ENCODE assay signal across 24 cellular contexts in the genomic region with DNA sequence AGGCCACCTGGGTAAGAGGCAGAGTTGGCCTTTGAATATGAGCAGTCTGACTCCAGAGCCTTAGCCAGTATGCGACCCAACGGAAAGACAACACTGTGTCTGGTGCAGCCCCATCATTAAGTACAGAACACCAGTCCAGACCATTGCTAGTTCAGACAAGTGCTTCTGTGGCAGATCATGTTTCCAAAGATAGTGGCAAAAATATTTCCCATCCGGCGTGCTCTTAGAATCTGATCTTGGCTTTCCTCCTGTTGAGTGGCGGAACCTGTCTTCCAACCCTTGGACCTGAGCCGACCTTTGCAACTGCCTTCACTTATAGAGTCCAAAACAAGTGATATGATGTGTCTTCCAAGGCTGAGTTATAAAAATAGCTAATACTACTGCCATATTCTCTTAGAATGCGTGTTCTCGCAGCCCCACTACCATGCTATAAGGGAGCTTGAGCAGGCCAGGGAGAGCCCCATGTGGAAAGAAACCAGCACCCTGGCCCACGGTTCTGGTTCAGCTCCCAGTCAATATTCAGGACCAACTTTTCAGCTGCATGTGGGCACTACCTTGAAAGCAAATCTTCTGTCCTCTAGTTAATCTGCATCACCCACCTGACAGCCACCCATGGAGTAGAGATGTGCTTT.
"Had no signal": no experiment of that assay in that cellular context is flagged by ENCODE, and none has a peak within 500 bp of the region (broad histone marks: within the 10 kb centered on the region; RNA-seq: fewer than 3 reads in every experiment).

No MANE protein-coding gene starts in this region.

- FAIRE-seq: endometrium, frontal cortex had no signal

- DNase-seq: activated CD4-positive, alpha-beta T cell treated with anti-CD3 and anti-CD28 coated beads, Interleukin-2, amount 10 ng/mL, durations not matched to agents 7 days and 5 days; activated CD8-positive, alpha-beta T cell treated with anti-CD3 and anti-CD28 coated beads, Interleukin-2, amount 10 ng/mL, durations not matched to agents 7 days and 5 days; activated naive CD4-positive, alpha-beta T cell treated with anti-CD3 and anti-CD28 coated beads for 36 hours; activated naive CD8-positive, alpha-beta T cell treated with anti-CD3 and anti-CD28 coated beads, Interleukin-2, amount 50 U/mL, for 24 hours; activated T-cell treated with anti-CD3 and anti-CD28 coated beads, Interleukin-2, amount 50 U/mL, for 24 hours; anterior cingulate cortex; erythroblast; midbrain; nephron progenitor cell; nucleus accumbens; retina; stimulated activated CD4-positive, alpha-beta T cell treated with anti-CD3 and anti-CD28 coated beads, Interleukin-2, amount 100 ng/mL, for 24 hours; T-helper 1 cell; T-helper 9 cell; uterus had no signal

- H3K4me3 ChIP-seq: coronary artery, lung, tibial nerve, uterus had no signal

- H3K4me1 ChIP-seq: uterus had no signal

- ATAC-seq: activated CD4-positive, CD25-positive, alpha-beta regulatory T cell treated with anti-CD3 and anti-CD28 coated beads, Interleukin-2, amount 50 U/mL, for 24 hours; activated CD8-positive, alpha-beta T cell treated with anti-CD3 and anti-CD28 coated beads, Interleukin-2, amount 10 ng/mL, durations not matched to agents 7 days and 5 days; activated naive CD8-positive, alpha-beta T cell treated with anti-CD3 and anti-CD28 coated beads, Interleukin-2, amount 50 U/mL, for 24 hours had no signal

- H3K36me3 Mint-ChIP-seq: brain had no signal

- H3K27me3 ChIP-seq: tibial nerve, uterus had no signal

- H3K27ac ChIP-seq: coronary artery, tibial nerve, uterus had no signal

- H3K9me3 ChIP-seq: tibial nerve, uterus had no signal

- H3K27me3 Mint-ChIP-seq: activated naive CD8-positive, alpha-beta T cell treated with anti-CD3 and anti-CD28 coated beads, Interleukin-2, amount 50 U/mL, for 24 hours had no signal

- H3K4me3 Mint-ChIP-seq: activated CD4-positive, alpha-beta T cell treated with anti-CD3 and anti-CD28 coated beads, Interleukin-2, amount 10 ng/mL, durations not matched to agents 7 days and 5 days; activated CD8-positive, alpha-beta T cell treated with anti-CD3 and anti-CD28 coated beads, Interleukin-2, amount 10 ng/mL, durations not matched to agents 7 days and 5 days; activated naive CD4-positive, alpha-beta T cell treated with anti-CD3 and anti-CD28 coated beads for 36 hours; activated naive CD8-positive, alpha-beta T cell treated with anti-CD3 and anti-CD28 coated beads, Interleukin-2, amount 50 U/mL, for 24 hours; activated T-cell treated with anti-CD3 and anti-CD28 coated beads, Interleukin-2, amount 50 U/mL, for 24 hours; brain; nephron progenitor cell; stimulated activated naive CD8-positive, alpha-beta T cell treated with anti-CD3 and anti-CD28 coated beads, Interleukin-15, Interleukin-2, amounts not matched to agents 100 ng/mL and 50 ng/mL, for 24 hours had no signal

- H3K27ac Mint-ChIP-seq: activated CD4-positive, alpha-beta T cell treated with anti-CD3 and anti-CD28 coated beads, Interleukin-2, amount 10 ng/mL, durations not matched to agents 7 days and 5 days; activated CD8-positive, alpha-beta T cell treated with anti-CD3 and anti-CD28 coated beads, Interleukin-2, amount 10 ng/mL, durations not matched to agents 7 days and 5 days; activated naive CD4-positive, alpha-beta T cell treated with anti-CD3 and anti-CD28 coated beads for 36 hours; activated naive CD8-positive, alpha-beta T cell treated with anti-CD3 and anti-CD28 coated beads, Interleukin-2, amount 50 U/mL, for 24 hours; activated T-cell treated with anti-CD3 and anti-CD28 coated beads, Interleukin-2, amount 50 U/mL, for 24 hours; activated T-helper 2 cell treated with anti-CD3 and anti-CD28 coated beads, Interferon-gamma antibody, Interleukin-2, Interleukin-4, amounts not matched to agents 10 μg/mL and 5 μg/mL and 100 μg/mL, durations not matched to agents 14 hours and 24 hours and 36 hours; nephron progenitor cell; stimulated activated naive CD8-positive, alpha-beta T cell treated with anti-CD3 and anti-CD28 coated beads, Interleukin-15, Interleukin-2, amounts not matched to agents 100 ng/mL and 50 ng/mL, for 24 hours had no signal

- H3K9me3 Mint-ChIP-seq: activated naive CD4-positive, alpha-beta T cell treated with anti-CD3 and anti-CD28 coated beads for 36 hours; activated naive CD8-positive, alpha-beta T cell treated with anti-CD3 and anti-CD28 coated beads, Interleukin-2, amount 50 U/mL, for 24 hours; activated T-cell treated with anti-CD3 and anti-CD28 coated beads, Interleukin-2, amount 50 U/mL, for 24 hours; activated T-helper 2 cell treated with anti-CD3 and anti-CD28 coated beads, Interferon-gamma antibody, Interleukin-2, Interleukin-4, amounts not matched to agents 10 μg/mL and 5 μg/mL and 100 μg/mL, durations not matched to agents 14 hours and 24 hours and 36 hours; brain; stimulated activated naive CD8-positive, alpha-beta T cell treated with anti-CD3 and anti-CD28 coated beads, Interleukin-15, Interleukin-2, amounts not matched to agents 100 ng/mL and 50 ng/mL, for 24 hours had no signal

- H3K36me3 ChIP-seq: tibial nerve, uterus had no signal
